14 cellular contexts compared by ENCODE assay signal in genomic region chr9:102845847-102846246, GRCh38.
DNase-seq lines count a peak whose midpoint lies in the region; TF ChIP-seq lines count a peak whose summit lies in the region.
"Had no signal": no experiment of that assay in that cellular context is flagged by ENCODE, and none has a peak within 500 bp of the region (broad histone marks: within the 10 kb centered on the region; RNA-seq: fewer than 3 reads in every experiment).

No MANE protein-coding gene starts in this region.

- no peak for TF ChIP-seq CTCF in GM10248 (IDR thresholded peaks at IDR 0.05; ENCODE audit: control extremely low read depth, extremely low read depth, low read depth, missing control alignments)

- POLR2A ChIA-PET in GM10248 (lab: Yijun Ruan, JAX) = no interaction called here

- DNase-seq in NCI-H1105 treated with DMSO at 0.1 percent for 48 hours (lab: John Stamatoyannopoulos, UW) (peak; percentile 31), NCI-H1105 (lab: John Stamatoyannopoulos, UW) (no peak), NCI-H1436 treated with DMSO at 0.1 percent for 48 hours (lab: John Stamatoyannopoulos, UW) (peak; percentile 58), NCI-H69 (lab: John Stamatoyannopoulos, UW) (peak; percentile 77), mucosa of gallbladder (ENCODE audit: low spot score) (no peak), NCI-H82 (lab: John Stamatoyannopoulos, UW) (no peak), GM10248 (ENCODE audit: extremely low spot score) (no peak)
- DNase-seq: 8988T; AML-193; Caco-2; CD8-positive, alpha-beta memory T cell; DMS 273 treated with DMSO at 0.1 percent for 48 hours; DMS79 treated with DMSO at 0.1 percent for 48 hours; EL had no signal

- CTCF ChIA-PET in GM10248 (lab: Yijun Ruan, JAX) = no interaction called here

Comparison
In these comparisons a context has a peak if more than half of its experiments do, and no peak if none do; other contexts are left out.
1. DNase-seq: peak in NCI-H1105 treated with DMSO at 0.1 percent for 48 hours (single experiment), NCI-H1436 treated with DMSO at 0.1 percent for 48 hours (single experiment) and NCI-H69 (single experiment); none in NCI-H1105 (single experiment), mucosa of gallbladder (single experiment), NCI-H82 (single experiment) and GM10248 (single experiment).